ENCODE assay signal across 8 cellular contexts in genomic region chr18:67517224-67517765, GRCh38. TPM values are rescaled to one million over a fixed set of nuclear protein-coding genes. Genes with fewer than 3 reads are reported as not detected.
DNase-seq lines count a peak whose midpoint lies in the region; ATAC-seq and TF ChIP-seq lines count a peak whose summit lies in the region.

No MANE protein-coding gene starts in this region.

- peak overlapping the region; percentile 69 for H3K4me3 ChIP-seq in AG09309 (ENCODE audit: control insufficient read depth, low read depth, low read length)
- peak overlapping the region; percentile 27 for H3K4me3 ChIP-seq in HL-60 (replicated peaks; ENCODE audit: insufficient read depth, low read length)
- H3K4me3 ChIP-seq in heart right ventricle = peak overlapping the region; percentile 29 to 98 (median 86)
- H3K4me3 ChIP-seq in rectal smooth muscle tissue (ENCODE audit: low read length) = peak overlapping the region; percentile 64

- H3K4me3 Mint-ChIP-seq in activated T-helper 17 cell treated with anti-CD3 and anti-CD28 coated beads, Interleukin-2, amount 50 U/mL, for 72 hours = peak overlapping the region; percentile 91

- peak overlapping the region; percentile 47 for H3K9ac ChIP-seq in rectal smooth muscle tissue (ENCODE audit: low read length)

- H3K27me3 Mint-ChIP-seq in activated T-helper 17 cell treated with anti-CD3 and anti-CD28 coated beads, Interleukin-2, amount 50 U/mL, for 72 hours = peaks cover 4% of the 10 kb centered on the region

- DNase-seq in AG09309 (ENCODE audit: low read depth) (no peak), HL-60 (ENCODE audit: low read depth in 1 of 2, low spot score in 1 of 2) (no peak), heart right ventricle (peak; percentile 14 to 16), CD1c-positive myeloid dendritic cell (ENCODE audit: extremely low spot score) (no peak)

- no peaks in the 10 kb centered on the region for H3K9me3 Mint-ChIP-seq in activated T-helper 17 cell treated with anti-CD3 and anti-CD28 coated beads, Interleukin-2, amount 50 U/mL, for 72 hours

- H3K36me3 Mint-ChIP-seq in activated T-helper 17 cell treated with anti-CD3 and anti-CD28 coated beads, Interleukin-2, amount 50 U/mL, for 72 hours (ENCODE audit: low read depth) = no peaks in the 10 kb centered on the region

- H3K36me3 ChIP-seq in heart right ventricle (peaks cover 0 to 7% (median 0%) of the 10 kb centered on the region in 9 donors), rectal smooth muscle tissue (ENCODE audit: control insufficient read depth, insufficient read depth, low read length) (no peaks in the 10 kb centered on the region)

- intact Hi-C loops in heart right ventricle (cut with DNase I) = loop anchor here in 2 of 10 donors (10.0 kb wide), 2 partner anchors 1138 to 1148 kb away; no protein-coding TSS in a partner anchor

- H3K27ac ChIP-seq in HL-60 (replicated peaks) = no peak overlapping the region
- H3K27ac ChIP-seq in heart right ventricle = peak overlapping the region; percentile 18 to 88 (median 73)
- peak overlapping the region; percentile 54 for H3K27ac ChIP-seq in rectal smooth muscle tissue (ENCODE audit: low read depth, low read length)

- no peaks in the 10 kb centered on the region for H3K9me3 ChIP-seq in heart right ventricle

- H3K27ac Mint-ChIP-seq in activated T-helper 17 cell treated with anti-CD3 and anti-CD28 coated beads, Interleukin-2, amount 50 U/mL, for 72 hours = peak overlapping the region; percentile 71

- no peak for ATAC-seq in activated T-helper 17 cell treated with anti-CD3 and anti-CD28 coated beads, Interleukin-2, amount 50 U/mL, for 72 hours (replicated peaks)
- ATAC-seq in heart right ventricle = peak; percentile 46 to 76 (median 70)
- no peak for ATAC-seq in HG03025 (IDR thresholded peaks at IDR 0.05; ENCODE audit: low FRiP score, unreplicated experiment)
- ATAC-seq in HG02870 (IDR thresholded peaks at IDR 0.05; ENCODE audit: unreplicated experiment) = no peak

- 7% methylated on average over 6 of the region's 6 CpGs for WGBS in heart right ventricle, 2 donors

- H3K4me1 ChIP-seq in heart right ventricle (peaks cover 0 to 22% (median 11%) of the 10 kb centered on the region in 9 donors), rectal smooth muscle tissue (ENCODE audit: control insufficient read depth, insufficient read depth, low read length) (peaks cover 5% of the 10 kb centered on the region)

- H3K4me1 Mint-ChIP-seq in activated T-helper 17 cell treated with anti-CD3 and anti-CD28 coated beads, Interleukin-2, amount 50 U/mL, for 72 hours = peaks cover 13% of the 10 kb centered on the region

- peaks cover 21% of the 10 kb centered on the region for H3K27me3 ChIP-seq in HL-60 (ENCODE audit: insufficient read depth, poor library complexity, severe bottlenecking)
- peaks cover 0 to 16% (median 0%) of the 10 kb centered on the region in 7 donors for H3K27me3 ChIP-seq in heart right ventricle
- H3K27me3 ChIP-seq in rectal smooth muscle tissue (ENCODE audit: control insufficient read depth, insufficient read depth, low read length) = no peaks in the 10 kb centered on the region

- TF ChIP-seq CTCF in AG09309 (IDR thresholded peaks at IDR 0.05; ENCODE audit: control insufficient read depth, insufficient read depth, low read depth, low read length, missing control alignments) (no peak), HL-60 (IDR thresholded peaks at IDR 0.05; ENCODE audit: insufficient read depth, low read length) (no peak), heart right ventricle (IDR thresholded peaks at IDR 0.05) (no peak)

RNA-seq across cellular contexts. Expression of gene DSEL, which starts 0.8 kb away (rescaled TPM):
- under 1 TPM; 0.15 to 0.50 TPM for total RNA-seq in activated T-helper 17 cell treated with anti-CD3 and anti-CD28 coated beads, Interleukin-2, amount 50 U/mL, for 72 hours
- 1 to 10 TPM; 2.0 to 3.2 (median 2.2) TPM for total RNA-seq in heart right ventricle
- polyA plus RNA-seq in heart right ventricle = 1 to 10 TPM in 1 of 2 donors, under 1 TPM in 1; 0.73 to 1.1 TPM

Comparison
In these comparisons a context has a peak if more than half of its experiments do, and no peak if none do; other contexts are left out.
1. DNase-seq: peak in heart right ventricle (2 of 2); none in AG09309 (single experiment), HL-60 (0 of 2) and CD1c-positive myeloid dendritic cell (single experiment).
2. H3K4me3 ChIP-seq: peak in every context shown above with its lines; median percentile 86 in heart right ventricle; 69 in AG09309; 64 in rectal smooth muscle tissue; 27 in HL-60.
3. ATAC-seq: peak in heart right ventricle (8 of 8); none in activated T-helper 17 cell treated with anti-CD3 and anti-CD28 coated beads, Interleukin-2, amount 50 U/mL, for 72 hours (single experiment), HG03025 (single experiment) and HG02870 (single experiment).